19 cellular contexts compared by ENCODE assay signal in the genomic region with DNA sequence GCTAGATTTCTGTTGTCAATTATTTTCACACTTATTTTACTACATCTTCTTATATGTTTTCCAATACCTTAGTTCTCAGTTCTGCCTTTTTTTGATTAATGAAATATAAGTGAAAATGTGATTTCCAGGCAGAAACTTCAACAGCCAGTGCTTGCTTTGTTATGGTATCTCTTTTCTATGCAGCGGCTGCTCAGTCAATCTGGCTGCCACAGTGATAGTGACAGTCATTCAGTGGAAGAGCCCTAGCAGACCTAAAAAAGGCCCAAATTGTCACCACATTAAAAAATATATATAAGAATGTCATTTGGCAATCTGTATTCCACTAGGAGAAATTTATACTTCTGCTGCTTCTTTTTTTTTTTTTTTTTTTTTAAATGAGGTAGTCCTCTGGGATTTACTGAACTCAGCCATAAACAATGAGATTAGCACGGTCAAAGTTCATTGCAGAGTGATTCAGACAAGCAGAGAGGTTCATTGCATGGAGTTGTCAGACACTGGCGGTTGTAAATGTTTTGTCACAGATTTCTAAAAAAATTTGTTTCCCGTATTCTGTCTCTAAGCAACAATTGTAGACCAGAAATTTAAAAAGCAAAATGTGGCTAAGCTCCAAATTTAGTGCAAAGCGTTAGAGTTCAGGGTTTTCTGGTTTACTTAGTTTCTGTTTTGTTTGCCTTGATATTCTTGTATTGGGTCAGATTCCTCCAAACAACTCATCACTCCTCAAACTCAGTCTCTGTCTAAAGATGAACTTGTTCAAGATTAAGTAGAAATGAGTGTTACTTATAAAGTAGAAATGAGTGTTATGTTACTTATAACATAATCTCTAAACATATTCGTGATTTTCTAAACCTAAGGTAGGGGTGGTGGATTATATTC.
DNase-seq lines count a peak whose midpoint lies in the region; ATAC-seq and TF ChIP-seq lines count a peak whose summit lies in the region.
"Had no signal": no experiment of that assay in that cellular context is flagged by ENCODE, and none has a peak within 500 bp of the region (broad histone marks: within the 10 kb centered on the region; RNA-seq: fewer than 3 reads in every experiment).

No MANE protein-coding gene starts in this region.

- no peaks in the 10 kb centered on the region for H3K36me3 ChIP-seq in neuron (ENCODE audit: insufficient read depth, low read length)
- H3K36me3 ChIP-seq: BLaER1 treated with 17β-estradiol and CSF1 and Interleukin-3, amounts not matched to agents 10 nM and 100 nM; left lung; neutrophil had no signal

- H3K4me3 ChIP-seq in fibroblast of pulmonary artery (replicated peaks; ENCODE audit: low read depth, low read length) (peak overlapping the region; percentile 10), neuron (ENCODE audit: low read length) (peak overlapping the region; percentile 40)
- H3K4me3 ChIP-seq: BLaER1 treated with 17β-estradiol and CSF1 and Interleukin-3, amounts not matched to agents 10 nM and 100 nM; body of pancreas; left lung had no signal

- ATAC-seq in GM21360 (IDR thresholded peaks at IDR 0.05; ENCODE audit: unreplicated experiment) = no peak
- ATAC-seq: body of pancreas, left lung had no signal

- peak overlapping the region; percentile 74 for H2AFZ ChIP-seq in neuron (ENCODE audit: low read depth, low read length)

- TF ChIP-seq CTCF in fibroblast of pulmonary artery (IDR thresholded peaks at IDR 0.05; ENCODE audit: low read length, missing control alignments) = no peak

- DNase-seq in Caki2 (ENCODE audit: low read depth) (peak; percentile 1), NCI-H69 (lab: John Stamatoyannopoulos, UW) (peak; percentile 1), fibroblast of pulmonary artery (ENCODE audit: low read depth) (peak; percentile 50), NCI-H446 treated with DMSO at 0.1 percent for 48 hours (lab: John Stamatoyannopoulos, UW) (no peak)
- no peak for DNase-seq in stimulated activated CD4-positive, alpha-beta T cell treated with anti-CD3 and anti-CD28 coated beads, Interleukin-4, amount 100 ng/mL, for 4 hours
- no peak for DNase-seq in stimulated activated CD4-positive, alpha-beta T cell treated with anti-CD3 and anti-CD28 coated beads, Interleukin-2, amount 100 ng/mL, for 48 hours
- DNase-seq: activated CD4-positive, alpha-beta T cell treated with anti-CD3 and anti-CD28 coated beads, Interleukin-2, amount 10 ng/mL, durations not matched to agents 7 days and 5 days; activated naive CD8-positive, alpha-beta T cell treated with anti-CD3 and anti-CD28 coated beads, Interleukin-2, amount 10 ng/mL, durations not matched to agents 7 days and 5 days; body of pancreas; endodermal cell; glutamatergic neuron; left lung; NCI-H187 treated with DMSO at 0.1 percent for 48 hours; NCI-H524; Right ventricle myocardium superior had no signal

- peaks cover 14% of the 10 kb centered on the region for H3K4me1 ChIP-seq in neuron (ENCODE audit: insufficient read depth, low read length)
- H3K4me1 ChIP-seq: BLaER1 treated with 17β-estradiol and CSF1 and Interleukin-3, amounts not matched to agents 10 nM and 100 nM; body of pancreas; left lung had no signal

- in situ Hi-C loops in Caki2 (cut with HindIII; ENCODE audit: low pct_unique_long_range_greater_than_20kb, low sequenced_read_pairs) = no loop called here

- no peaks in the 10 kb centered on the region for H3K27me3 ChIP-seq in neuron (ENCODE audit: insufficient read depth, low read length)
- H3K27me3 ChIP-seq: BLaER1 treated with 17β-estradiol and CSF1 and Interleukin-3, amounts not matched to agents 10 nM and 100 nM; body of pancreas; left lung; neutrophil had no signal

- H3K9me3 ChIP-seq in neuron (ENCODE audit: low read length) = peaks cover 2% of the 10 kb centered on the region
- H3K9me3 ChIP-seq: neutrophil had no signal

Comparison
In these comparisons a context has a peak if more than half of its experiments do, and no peak if none do; other contexts are left out.
1. DNase-seq: peak in Caki2 (single experiment), NCI-H69 (single experiment) and fibroblast of pulmonary artery (single experiment); none in NCI-H446 treated with DMSO at 0.1 percent for 48 hours (single experiment), stimulated activated CD4-positive, alpha-beta T cell treated with anti-CD3 and anti-CD28 coated beads, Interleukin-4, amount 100 ng/mL, for 4 hours (0 of 2) and stimulated activated CD4-positive, alpha-beta T cell treated with anti-CD3 and anti-CD28 coated beads, Interleukin-2, amount 100 ng/mL, for 48 hours (0 of 2).